13 cellular contexts compared by ENCODE assay signal in genomic region chr7:7765422-7765821, GRCh38. TPM values are rescaled to one million over a fixed set of nuclear protein-coding genes. Genes with fewer than 3 reads are reported as not detected.
DNase-seq lines count a peak whose midpoint lies in the region; ATAC-seq, FAIRE-seq and TF ChIP-seq lines count a peak whose summit lies in the region.
"Had no signal": no experiment of that assay in that cellular context is flagged by ENCODE, and none has a peak within 500 bp of the region (broad histone marks: within the 10 kb centered on the region; RNA-seq: fewer than 3 reads in every experiment).

No MANE protein-coding gene starts in this region.

- H3K27me3 ChIP-seq in dorsolateral prefrontal cortex, result no peaks in the 10 kb centered on the region

- peak; percentile 24 for ATAC-seq in GM19468 (IDR thresholded peaks at IDR 0.05; ENCODE audit: extremely low read depth, unreplicated experiment)
- ATAC-seq in HG03039 (IDR thresholded peaks at IDR 0.05; ENCODE audit: unreplicated experiment), result peak; percentile 66

- H3K27ac ChIP-seq in dorsolateral prefrontal cortex, result no peak overlapping the region

- intact Hi-C loops in dorsolateral prefrontal cortex (cut with DNase I), result no loop called here

- no peak overlapping the region for H3K4me3 ChIP-seq in dorsolateral prefrontal cortex

- TF ChIP-seq CTCF in GM10266 (IDR thresholded peaks at IDR 0.05; ENCODE audit: control insufficient read depth, insufficient read depth, low read depth, missing control alignments), result no peak
- TF ChIP-seq CTCF in dorsolateral prefrontal cortex (IDR thresholded peaks at IDR 0.05 in 54 of 56, conservative IDR thresholded peaks at IDR 0.05 in 2 of 56; ENCODE audit: low read depth in 1 of 56, partially characterized antibody in 56 of 56), result no peak

- DNase-seq in GM10266 (ENCODE audit: extremely low spot score), result peak; percentile 32
- DNase-seq in RCC 7860 (ENCODE audit: low spot score), result no peak
- no peak for DNase-seq in NCI-H524 treated with DMSO at 0.1 percent for 48 hours (lab: John Stamatoyannopoulos, UW)
- no peak for DNase-seq in stimulated activated naive CD4-positive, alpha-beta T cell (lab: John Stamatoyannopoulos, UW)
- DNase-seq in dorsolateral prefrontal cortex, result no peak
- DNase-seq in occipital lobe (lab: John Stamatoyannopoulos, UW), result no peak
- DNase-seq: activated CD4-positive, alpha-beta T cell treated with anti-CD3 and anti-CD28 coated beads, Interleukin-2, amount 50 U/mL, for 1 hour; amygdala; KBM-7; posterior cingulate gyrus; RPMI8226 had no signal

- FAIRE-seq in RCC 7860 (lab: Jason Lieb, UNC), result peak; percentile 5

RNA-seq across cellular contexts. Expression of gene RPA3, which starts 47.0 kb away (rescaled TPM):
- 10 to 100 TPM in 117 of 120 experiments, 1 to 10 TPM in 3; 8.0 to 44.9 (median 22.5) TPM for total RNA-seq in dorsolateral prefrontal cortex
- total RNA-seq in occipital lobe, result 12.9 TPM
